In the genomic region with DNA sequence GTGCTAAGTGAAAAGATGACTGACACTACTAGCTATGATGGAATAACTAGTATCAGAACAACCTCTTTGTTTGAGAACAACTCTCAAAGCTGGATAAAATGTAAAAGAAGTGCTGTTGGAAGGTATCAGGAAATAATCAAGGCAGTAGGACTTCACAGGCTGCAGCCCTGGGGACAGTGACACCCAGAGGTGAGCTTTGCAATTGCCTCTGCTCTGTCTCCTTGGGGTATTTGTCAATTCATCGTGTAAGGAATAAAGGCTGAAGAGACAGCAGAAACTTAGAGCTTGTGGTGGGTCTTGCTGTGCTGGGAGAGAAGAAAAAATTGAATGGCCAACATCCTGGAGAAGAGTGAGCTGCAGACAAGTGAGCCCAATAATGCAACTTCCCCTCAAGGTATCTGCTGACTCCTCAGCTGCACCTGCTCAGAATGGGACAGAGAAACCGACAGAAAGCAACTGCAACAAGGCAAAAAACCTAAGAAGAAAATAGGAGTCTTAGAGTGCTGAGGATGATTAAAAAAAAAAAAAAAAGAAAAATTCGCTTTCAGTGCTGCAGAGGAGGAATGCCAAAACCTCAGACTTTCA, we compare ENCODE assay signal across 10 cellular contexts.
DNase-seq lines count a peak whose midpoint lies in the region; ATAC-seq and TF ChIP-seq lines count a peak whose summit lies in the region.
"Had no signal": no experiment of that assay in that cellular context is flagged by ENCODE, and none has a peak within 500 bp of the region (broad histone marks: within the 10 kb centered on the region; RNA-seq: fewer than 3 reads in every experiment).

No MANE protein-coding gene starts in this region.

- H3K4me3 ChIP-seq in OCI-LY3 (ENCODE audit: low read length) = no peak overlapping the region

- ATAC-seq in GM18511 (IDR thresholded peaks at IDR 0.05; ENCODE audit: unreplicated experiment) = peak; percentile 83
- ATAC-seq in HG03039 (IDR thresholded peaks at IDR 0.05; ENCODE audit: unreplicated experiment) = peak; percentile 82
- no peak for ATAC-seq in activated CD4-positive, CD25-positive, alpha-beta regulatory T cell treated with anti-CD3 and anti-CD28 coated beads, Interleukin-2, amount 50 U/mL, for 24 hours

- H3K27me3 Mint-ChIP-seq in CD14-positive monocyte (ENCODE audit: low read depth in 3 of 3) = peaks cover 4 to 6% (median 5%) of the 10 kb centered on the region in 3 donors

- H2AFZ ChIP-seq in OCI-LY3 (ENCODE audit: low read depth, low read length) = no peak overlapping the region

- no peaks in the 10 kb centered on the region for H3K4me1 Mint-ChIP-seq in CD14-positive monocyte

- no peaks in the 10 kb centered on the region for H3K79me2 ChIP-seq in OCI-LY3 (ENCODE audit: low read length)

- H3K27me3 ChIP-seq in OCI-LY3 (ENCODE audit: low read depth, low read length) = peaks cover 4% of the 10 kb centered on the region; the same call in 1 of the 2 replicates

- H3K27ac Mint-ChIP-seq in CD14-positive monocyte = no peak overlapping the region
- H3K27ac Mint-ChIP-seq: T-helper 1 cell treated with Interleukin-12 subunit alpha and Interleukin-12 subunit beta and Interleukin-4 antibody, amounts not matched to agents 30 μg/mL and 1 μg/mL, for 36 hours had no signal

- H4K20me1 ChIP-seq in OCI-LY3 (ENCODE audit: insufficient read depth, low read length) = no peaks in the 10 kb centered on the region

- H3K36me3 ChIP-seq in OCI-LY3 (replicated peaks; ENCODE audit: low read depth, low read length) = no peaks in the 10 kb centered on the region
- H3K36me3 ChIP-seq: neutrophil had no signal

- no peak overlapping the region for H3K27ac ChIP-seq in OCI-LY3 (ENCODE audit: low read length)
- H3K27ac ChIP-seq: neutrophil had no signal

- no peaks in the 10 kb centered on the region for H3K4me1 ChIP-seq in OCI-LY3 (ENCODE audit: low read length)

- intact Hi-C loops in CD14-positive monocyte (cut with micrococcal nuclease) = no loop called here

- no peak overlapping the region for H3K4me3 Mint-ChIP-seq in CD14-positive monocyte
- H3K4me3 Mint-ChIP-seq: T-helper 1 cell treated with Interleukin-12 subunit alpha and Interleukin-12 subunit beta and Interleukin-4 antibody, amounts not matched to agents 30 μg/mL and 1 μg/mL, for 36 hours had no signal

- H3K9ac ChIP-seq in OCI-LY3 (ENCODE audit: low read length) = no peak overlapping the region

- DNase-seq in CD14-positive monocyte (ENCODE audit: low spot score) (no peak), erythroblast (lab: John Stamatoyannopoulos, UW) (peak; percentile 15 to 31), superior temporal gyrus (ENCODE audit: extremely low spot score) (peak; percentile 22), GOT3 (lab: John Stamatoyannopoulos, UW) (no peak)

- TF ChIP-seq CTCF in CD14-positive monocyte (IDR thresholded peaks at IDR 0.05) = peak; percentile 11
- peak; percentile 87 for TF ChIP-seq CTCF in OCI-LY3 (IDR thresholded peaks at IDR 0.05; ENCODE audit: low read depth, low read length)

- H3K9me3 Mint-ChIP-seq in CD14-positive monocyte = peaks cover 0 to 6% (median 0%) of the 10 kb centered on the region in 7 donors
- H3K9me3 Mint-ChIP-seq: T-helper 1 cell treated with Interleukin-12 subunit alpha and Interleukin-12 subunit beta and Interleukin-4 antibody, amounts not matched to agents 30 μg/mL and 1 μg/mL, for 36 hours had no signal

- no peak for TF ChIP-seq POLR2A in erythroblast (IDR thresholded peaks at IDR 0.05; ENCODE audit: low read length)

- no peak overlapping the region for H3K4me2 ChIP-seq in OCI-LY3 (ENCODE audit: low read length)

- H3K9me3 ChIP-seq in OCI-LY3 (ENCODE audit: insufficient read depth, low read length) = no peaks in the 10 kb centered on the region
- H3K9me3 ChIP-seq: neutrophil had no signal

- H3K36me3 Mint-ChIP-seq in CD14-positive monocyte = no peaks in the 10 kb centered on the region

Comparison
In these comparisons a context has a peak if more than half of its experiments do, and no peak if none do; other contexts are left out.
1. DNase-seq: peak in erythroblast (2 of 2) and superior temporal gyrus (single experiment); none in CD14-positive monocyte (single experiment) and GOT3 (single experiment).
2. ATAC-seq: peak in GM18511 (single experiment) and HG03039 (single experiment); none in activated CD4-positive, CD25-positive, alpha-beta regulatory T cell treated with anti-CD3 and anti-CD28 coated beads, Interleukin-2, amount 50 U/mL, for 24 hours (0 of 2).